In the genomic region with DNA sequence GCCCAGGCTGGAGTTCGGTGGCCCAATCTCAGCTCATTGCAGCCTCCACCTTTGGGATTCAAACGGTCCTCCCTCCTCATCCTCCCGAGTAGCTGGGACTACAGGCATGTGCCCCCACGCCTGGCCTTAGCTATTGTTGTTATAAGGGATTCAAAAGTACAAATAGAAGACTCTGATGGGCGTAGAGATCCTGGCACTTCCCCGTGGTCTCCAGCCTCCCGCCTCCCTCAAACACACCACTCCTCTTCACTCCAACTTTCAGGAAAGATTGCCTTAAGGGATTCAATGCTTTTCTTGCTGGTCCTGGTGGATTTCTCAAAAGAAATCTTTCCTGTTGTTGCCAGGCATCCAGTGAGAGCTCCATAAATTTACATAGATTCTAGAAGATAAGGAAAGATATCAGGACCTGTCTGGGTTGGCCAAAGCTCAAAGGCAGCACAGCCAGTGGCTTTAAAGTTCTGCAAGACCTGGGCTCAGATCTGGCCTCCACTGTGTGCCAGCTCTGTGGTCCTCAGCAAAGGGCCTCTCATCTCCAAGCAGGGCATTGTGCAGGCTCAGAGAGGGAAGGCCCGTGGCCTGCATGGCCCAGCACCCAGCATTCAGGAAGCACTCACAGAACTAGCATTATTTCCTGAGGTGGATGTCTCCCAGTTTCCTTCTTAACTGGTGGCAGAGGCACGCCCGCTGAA, we compare ENCODE assay signal across 1 cellular context.
TF ChIP-seq lines count a peak whose summit lies in the region.

No MANE protein-coding gene starts in this region.

TF ChIP-seq in K562, 482 proteins besides CTCF, POLR2A, EP300 and RAD21:
- TF ChIP-seq KLF10 (CRISPR knock-in tag; IDR thresholded peaks at IDR 0.05) (no peak), STAT5A (IDR thresholded peaks at IDR 0.05; ENCODE audit: borderline replicate concordance, low read length) (no peak)
- TF ChIP-seq, protein P1, sequence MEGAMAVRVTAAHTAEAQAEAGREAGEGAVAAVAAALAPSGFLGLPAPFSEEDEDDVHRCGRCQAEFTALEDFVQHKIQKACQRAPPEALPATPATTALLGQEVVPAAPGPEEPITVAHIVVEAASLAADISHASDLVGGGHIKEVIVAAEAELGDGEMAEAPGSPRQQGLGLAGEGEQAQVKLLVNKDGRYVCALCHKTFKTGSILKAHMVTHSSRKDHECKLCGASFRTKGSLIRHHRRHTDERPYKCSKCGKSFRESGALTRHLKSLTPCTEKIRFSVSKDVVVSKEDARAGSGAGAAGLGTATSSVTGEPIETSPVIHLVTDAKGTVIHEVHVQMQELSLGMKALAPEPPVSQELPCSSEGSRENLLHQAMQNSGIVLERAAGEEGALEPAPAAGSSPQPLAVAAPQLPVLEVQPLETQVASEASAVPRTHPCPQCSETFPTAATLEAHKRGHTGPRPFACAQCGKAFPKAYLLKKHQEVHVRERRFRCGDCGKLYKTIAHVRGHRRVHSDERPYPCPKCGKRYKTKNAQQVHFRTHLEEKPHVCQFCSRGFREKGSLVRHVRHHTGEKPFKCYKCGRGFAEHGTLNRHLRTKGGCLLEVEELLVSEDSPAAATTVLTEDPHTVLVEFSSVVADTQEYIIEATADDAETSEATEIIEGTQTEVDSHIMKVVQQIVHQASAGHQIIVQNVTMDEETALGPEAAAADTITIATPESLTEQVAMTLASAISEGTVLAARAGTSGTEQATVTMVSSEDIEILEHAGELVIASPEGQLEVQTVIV (CRISPR knock-in tag; IDR thresholded peaks at IDR 0.05; ENCODE audit: borderline replicate concordance) = no peak
- TF ChIP-seq, protein P2, sequence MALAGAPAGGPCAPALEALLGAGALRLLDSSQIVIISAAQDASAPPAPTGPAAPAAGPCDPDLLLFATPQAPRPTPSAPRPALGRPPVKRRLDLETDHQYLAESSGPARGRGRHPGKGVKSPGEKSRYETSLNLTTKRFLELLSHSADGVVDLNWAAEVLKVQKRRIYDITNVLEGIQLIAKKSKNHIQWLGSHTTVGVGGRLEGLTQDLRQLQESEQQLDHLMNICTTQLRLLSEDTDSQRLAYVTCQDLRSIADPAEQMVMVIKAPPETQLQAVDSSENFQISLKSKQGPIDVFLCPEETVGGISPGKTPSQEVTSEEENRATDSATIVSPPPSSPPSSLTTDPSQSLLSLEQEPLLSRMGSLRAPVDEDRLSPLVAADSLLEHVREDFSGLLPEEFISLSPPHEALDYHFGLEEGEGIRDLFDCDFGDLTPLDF (CRISPR knock-in tag; IDR thresholded peaks at IDR 0.05) = peak; percentile 53; the same call in 1 of the 2 replicates
TF ChIP-seq in K562: peak in this region for 1.
